In the genomic region with DNA sequence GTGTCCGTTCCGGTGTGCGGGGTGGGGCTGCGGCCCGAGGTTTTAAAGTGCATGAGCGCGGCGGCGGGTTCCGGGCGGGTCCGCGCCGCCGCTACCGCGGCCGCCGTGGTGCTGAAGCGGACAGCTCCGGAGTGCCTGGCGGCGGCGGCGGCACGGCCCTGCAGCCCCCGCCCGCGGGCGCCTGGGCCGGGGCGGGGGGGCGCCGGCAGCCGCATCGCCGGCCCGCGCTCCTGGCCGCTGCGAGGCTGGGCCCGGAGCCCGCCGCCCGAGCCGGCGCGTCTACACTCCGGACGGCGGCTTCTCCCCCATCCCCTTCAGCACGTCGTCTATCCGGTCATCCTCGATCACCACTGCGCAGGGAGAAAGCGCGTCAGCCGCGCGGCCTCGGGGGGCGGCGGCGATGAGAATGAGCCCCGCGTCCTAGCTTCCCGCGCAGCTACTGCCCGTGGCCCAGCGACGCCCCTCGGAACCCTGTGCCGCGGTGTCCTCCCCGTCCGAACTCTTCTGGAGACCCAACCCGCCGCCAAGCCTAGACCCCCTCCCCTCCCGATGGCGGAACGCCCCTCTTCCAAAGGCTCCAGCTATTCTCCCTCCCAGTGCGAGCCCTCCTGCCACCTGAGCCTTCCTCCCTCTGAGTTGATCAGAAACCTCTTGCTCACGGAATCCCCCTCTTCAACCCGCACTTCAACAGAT, we compare ENCODE assay signal across 1 cellular context.
TF ChIP-seq lines count a peak whose summit lies in the region.

No MANE protein-coding gene starts in this region.

TF ChIP-seq in H1, 55 proteins besides CTCF, POLR2A, EP300 and RAD21:
- TF ChIP-seq HDAC6 (IDR thresholded peaks at IDR 0.05; ENCODE audit: low read depth, low read length) (no peak), NANOG (IDR thresholded peaks at IDR 0.05; ENCODE audit: insufficient read depth, low read depth, low read length, poor library complexity, severe bottlenecking) (no peak), SIN3A (conservative IDR thresholded peaks at IDR 0.05 in 1 of 2, IDR thresholded peaks at IDR 0.05 in 1 of 2; ENCODE audit: low read depth in 1 of 2, low read length in 2 of 2) (peak in 1 of 2 experiments; percentile 73; a peak in 1 of 4 replicates), KDM4A (IDR thresholded peaks at IDR 0.05; ENCODE audit: low read depth, low read length, severe bottlenecking) (peak; percentile 32), MAX (IDR thresholded peaks at IDR 0.05) (0 out of 2 replicates have a peak, but pooled peaks have one; percentile 9), E2F6 (IDR thresholded peaks at IDR 0.05) (peak; percentile 19; the same call in 1 of the 2 replicates), CBX5 (IDR thresholded peaks at IDR 0.05; ENCODE audit: low read depth, low read length) (no peak)
- TF ChIP-seq, protein P1, sequence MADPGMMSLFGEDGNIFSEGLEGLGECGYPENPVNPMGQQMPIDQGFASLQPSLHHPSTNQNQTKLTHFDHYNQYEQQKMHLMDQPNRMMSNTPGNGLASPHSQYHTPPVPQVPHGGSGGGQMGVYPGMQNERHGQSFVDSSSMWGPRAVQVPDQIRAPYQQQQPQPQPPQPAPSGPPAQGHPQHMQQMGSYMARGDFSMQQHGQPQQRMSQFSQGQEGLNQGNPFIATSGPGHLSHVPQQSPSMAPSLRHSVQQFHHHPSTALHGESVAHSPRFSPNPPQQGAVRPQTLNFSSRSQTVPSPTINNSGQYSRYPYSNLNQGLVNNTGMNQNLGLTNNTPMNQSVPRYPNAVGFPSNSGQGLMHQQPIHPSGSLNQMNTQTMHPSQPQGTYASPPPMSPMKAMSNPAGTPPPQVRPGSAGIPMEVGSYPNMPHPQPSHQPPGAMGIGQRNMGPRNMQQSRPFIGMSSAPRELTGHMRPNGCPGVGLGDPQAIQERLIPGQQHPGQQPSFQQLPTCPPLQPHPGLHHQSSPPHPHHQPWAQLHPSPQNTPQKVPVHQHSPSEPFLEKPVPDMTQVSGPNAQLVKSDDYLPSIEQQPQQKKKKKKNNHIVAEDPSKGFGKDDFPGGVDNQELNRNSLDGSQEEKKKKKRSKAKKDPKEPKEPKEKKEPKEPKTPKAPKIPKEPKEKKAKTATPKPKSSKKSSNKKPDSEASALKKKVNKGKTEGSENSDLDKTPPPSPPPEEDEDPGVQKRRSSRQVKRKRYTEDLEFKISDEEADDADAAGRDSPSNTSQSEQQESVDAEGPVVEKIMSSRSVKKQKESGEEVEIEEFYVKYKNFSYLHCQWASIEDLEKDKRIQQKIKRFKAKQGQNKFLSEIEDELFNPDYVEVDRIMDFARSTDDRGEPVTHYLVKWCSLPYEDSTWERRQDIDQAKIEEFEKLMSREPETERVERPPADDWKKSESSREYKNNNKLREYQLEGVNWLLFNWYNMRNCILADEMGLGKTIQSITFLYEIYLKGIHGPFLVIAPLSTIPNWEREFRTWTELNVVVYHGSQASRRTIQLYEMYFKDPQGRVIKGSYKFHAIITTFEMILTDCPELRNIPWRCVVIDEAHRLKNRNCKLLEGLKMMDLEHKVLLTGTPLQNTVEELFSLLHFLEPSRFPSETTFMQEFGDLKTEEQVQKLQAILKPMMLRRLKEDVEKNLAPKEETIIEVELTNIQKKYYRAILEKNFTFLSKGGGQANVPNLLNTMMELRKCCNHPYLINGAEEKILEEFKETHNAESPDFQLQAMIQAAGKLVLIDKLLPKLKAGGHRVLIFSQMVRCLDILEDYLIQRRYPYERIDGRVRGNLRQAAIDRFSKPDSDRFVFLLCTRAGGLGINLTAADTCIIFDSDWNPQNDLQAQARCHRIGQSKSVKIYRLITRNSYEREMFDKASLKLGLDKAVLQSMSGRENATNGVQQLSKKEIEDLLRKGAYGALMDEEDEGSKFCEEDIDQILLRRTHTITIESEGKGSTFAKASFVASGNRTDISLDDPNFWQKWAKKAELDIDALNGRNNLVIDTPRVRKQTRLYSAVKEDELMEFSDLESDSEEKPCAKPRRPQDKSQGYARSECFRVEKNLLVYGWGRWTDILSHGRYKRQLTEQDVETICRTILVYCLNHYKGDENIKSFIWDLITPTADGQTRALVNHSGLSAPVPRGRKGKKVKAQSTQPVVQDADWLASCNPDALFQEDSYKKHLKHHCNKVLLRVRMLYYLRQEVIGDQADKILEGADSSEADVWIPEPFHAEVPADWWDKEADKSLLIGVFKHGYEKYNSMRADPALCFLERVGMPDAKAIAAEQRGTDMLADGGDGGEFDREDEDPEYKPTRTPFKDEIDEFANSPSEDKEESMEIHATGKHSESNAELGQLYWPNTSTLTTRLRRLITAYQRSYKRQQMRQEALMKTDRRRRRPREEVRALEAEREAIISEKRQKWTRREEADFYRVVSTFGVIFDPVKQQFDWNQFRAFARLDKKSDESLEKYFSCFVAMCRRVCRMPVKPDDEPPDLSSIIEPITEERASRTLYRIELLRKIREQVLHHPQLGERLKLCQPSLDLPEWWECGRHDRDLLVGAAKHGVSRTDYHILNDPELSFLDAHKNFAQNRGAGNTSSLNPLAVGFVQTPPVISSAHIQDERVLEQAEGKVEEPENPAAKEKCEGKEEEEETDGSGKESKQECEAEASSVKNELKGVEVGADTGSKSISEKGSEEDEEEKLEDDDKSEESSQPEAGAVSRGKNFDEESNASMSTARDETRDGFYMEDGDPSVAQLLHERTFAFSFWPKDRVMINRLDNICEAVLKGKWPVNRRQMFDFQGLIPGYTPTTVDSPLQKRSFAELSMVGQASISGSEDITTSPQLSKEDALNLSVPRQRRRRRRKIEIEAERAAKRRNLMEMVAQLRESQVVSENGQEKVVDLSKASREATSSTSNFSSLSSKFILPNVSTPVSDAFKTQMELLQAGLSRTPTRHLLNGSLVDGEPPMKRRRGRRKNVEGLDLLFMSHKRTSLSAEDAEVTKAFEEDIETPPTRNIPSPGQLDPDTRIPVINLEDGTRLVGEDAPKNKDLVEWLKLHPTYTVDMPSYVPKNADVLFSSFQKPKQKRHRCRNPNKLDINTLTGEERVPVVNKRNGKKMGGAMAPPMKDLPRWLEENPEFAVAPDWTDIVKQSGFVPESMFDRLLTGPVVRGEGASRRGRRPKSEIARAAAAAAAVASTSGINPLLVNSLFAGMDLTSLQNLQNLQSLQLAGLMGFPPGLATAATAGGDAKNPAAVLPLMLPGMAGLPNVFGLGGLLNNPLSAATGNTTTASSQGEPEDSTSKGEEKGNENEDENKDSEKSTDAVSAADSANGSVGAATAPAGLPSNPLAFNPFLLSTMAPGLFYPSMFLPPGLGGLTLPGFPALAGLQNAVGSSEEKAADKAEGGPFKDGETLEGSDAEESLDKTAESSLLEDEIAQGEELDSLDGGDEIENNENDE (IDR thresholded peaks at IDR 0.05; ENCODE audit: insufficient replicate concordance, low read length): no peak
